21 cellular contexts compared by ENCODE assay signal in the genomic region with DNA sequence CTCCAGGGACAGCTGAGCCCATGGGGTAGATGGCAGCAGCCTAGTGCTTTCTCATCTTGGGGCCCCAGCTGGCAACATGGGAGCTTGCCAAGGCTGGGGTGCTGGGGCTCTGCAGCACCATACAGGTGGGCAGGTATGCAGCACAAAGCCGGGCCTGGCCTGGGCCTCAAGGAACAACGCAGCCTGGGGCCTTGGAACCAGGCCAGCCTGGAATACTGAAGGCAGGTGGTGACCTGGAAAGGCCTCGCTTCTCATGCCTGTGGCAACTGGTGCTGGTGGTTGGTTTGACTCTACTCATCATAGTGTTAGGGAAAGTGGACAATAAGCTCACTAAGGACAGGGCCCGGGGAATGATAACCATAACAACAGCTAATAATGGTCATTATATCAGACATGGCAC. TPM values are rescaled to one million over a fixed set of nuclear protein-coding genes. Genes with fewer than 3 reads are reported as not detected.
"Had no signal": no experiment of that assay in that cellular context is flagged by ENCODE, and none has a peak within 500 bp of the region (broad histone marks: within the 10 kb centered on the region; RNA-seq: fewer than 3 reads in every experiment).

No MANE protein-coding gene starts in this region.

- H3K27me3 ChIP-seq: brain microvascular endothelial cell, esophagus muscularis mucosa, upper lobe of left lung had no signal

- H3K4me3 ChIP-seq: coronary artery, esophagus muscularis mucosa, smooth muscle cell, thoracic aorta, upper lobe of left lung had no signal

- H3K27ac ChIP-seq: brain microvascular endothelial cell, coronary artery, esophagus muscularis mucosa, thoracic aorta, upper lobe of left lung had no signal

- H3K36me3 ChIP-seq: brain microvascular endothelial cell, esophagus muscularis mucosa, thoracic aorta, upper lobe of left lung had no signal

- ATAC-seq: activated CD8-positive, alpha-beta T cell treated with anti-CD3 and anti-CD28 coated beads, Interleukin-2, amount 10 ng/mL, durations not matched to agents 7 days and 5 days; activated naive CD4-positive, alpha-beta T cell treated with anti-CD3 and anti-CD28 coated beads, Interleukin-2, amount 50 U/mL, for 72 hours; left ventricle myocardium superior; sciatic nerve; stimulated activated memory B cell treated with anti-CD40 and anti-IgM and Interleukin-4, amounts not matched to agents 10 μg/mL and 1 μg/mL and 100 μg/mL, for 72 hours had no signal

- DNase-seq: activated CD4-positive, alpha-beta T cell treated with anti-CD3 and anti-CD28 coated beads for 1 hour; activated CD4-positive, alpha-beta T cell treated with anti-CD3 and anti-CD28 coated beads, Interleukin-2, amount 50 U/mL, for 1 hour; activated CD8-positive, alpha-beta T cell treated with anti-CD3 and anti-CD28 coated beads, Interleukin-2, amount 10 ng/mL, durations not matched to agents 7 days and 5 days; activated gamma-delta T cell treated with Interleukin-2 at 50 U/mL for 16 hours; activated T-cell treated with anti-CD3 and anti-CD28 coated beads, Interleukin-2, amount 50 U/mL, for 1 hour; aorta; brain microvascular endothelial cell; central memory CD4-positive, alpha-beta T cell; left ventricle myocardium superior; occipital lobe; stimulated activated CD4-positive, alpha-beta T cell treated with anti-CD3 and anti-CD28 coated beads, Interleukin-15, amount 100 ng/mL, for 24 hours; T-helper 9 cell had no signal

- H3K9me3 ChIP-seq: esophagus muscularis mucosa, thoracic aorta, upper lobe of left lung had no signal

- H3K4me1 ChIP-seq: esophagus muscularis mucosa had no signal

RNA-seq across cellular contexts. Expression of gene PADI2, which starts 38.4 kb away (rescaled TPM):
- total RNA-seq: activated CD8-positive, alpha-beta T cell treated with anti-CD3 and anti-CD28 coated beads, Interleukin-2, amount 10 ng/mL, durations not matched to agents 7 days and 5 days; smooth muscle cell; T-helper 1 cell treated with Interleukin-12 subunit alpha and Interleukin-12 subunit beta and Interleukin-4 antibody, amounts not matched to agents 30 ng/mL and 1 ng/mL, for 36 hours had no signal
- polyA plus RNA-seq: smooth muscle cell had no signal
